In the genomic region with DNA sequence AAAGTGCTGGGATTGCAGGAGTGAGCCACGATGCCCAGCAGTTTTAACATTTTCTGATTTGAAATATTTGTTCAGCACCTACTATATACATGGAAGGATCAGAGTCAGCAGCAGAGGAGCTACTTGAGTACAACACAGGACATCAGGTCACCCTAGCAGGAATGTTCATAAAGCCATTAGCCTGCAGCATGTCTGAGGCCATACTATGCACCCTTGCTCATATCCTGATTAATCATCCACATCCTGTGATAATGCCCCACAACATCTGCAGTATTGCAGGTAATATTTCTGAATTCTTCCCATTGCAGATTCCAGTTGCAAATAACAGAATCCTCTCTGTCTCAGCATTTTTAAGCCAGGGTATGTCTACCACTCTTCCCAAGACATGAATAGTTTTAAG, we compare ENCODE assay signal across 24 cellular contexts.
DNase-seq lines count a peak whose midpoint lies in the region; ATAC-seq and TF ChIP-seq lines count a peak whose summit lies in the region.
"Had no signal": no experiment of that assay in that cellular context is flagged by ENCODE, and none has a peak within 500 bp of the region (broad histone marks: within the 10 kb centered on the region; RNA-seq: fewer than 3 reads in every experiment).

No MANE protein-coding gene starts in this region.

- H3K4me3 ChIP-seq in Panc1 (ENCODE audit: low read depth in 2 of 2, low read length in 2 of 2) = no peak overlapping the region
- H3K4me3 ChIP-seq in fibroblast of mammary gland (ENCODE audit: control insufficient read depth, low read depth, low read length) = no peak overlapping the region
- H3K4me3 ChIP-seq: colonic mucosa, heart right ventricle, right atrium auricular region, upper lobe of left lung had no signal

- peaks cover 29% of the 10 kb centered on the region for H3K27me3 Mint-ChIP-seq in activated CD4-positive, alpha-beta T cell treated with anti-CD3 and anti-CD28 coated beads, Interleukin-2, amount 10 ng/mL, durations not matched to agents 24 days and 14 days
- peaks cover 43% of the 10 kb centered on the region for H3K27me3 Mint-ChIP-seq in activated CD4-positive, alpha-beta T cell treated with anti-CD3 and anti-CD28 coated beads for 36 hours
- peaks cover 19% of the 10 kb centered on the region for H3K27me3 Mint-ChIP-seq in nephron progenitor cell (ENCODE audit: low read depth, poor library complexity)

- peak; percentile 26 for DNase-seq in activated CD4-positive, alpha-beta T cell treated with anti-CD3 and anti-CD28 coated beads, Interleukin-2, amount 10 ng/mL, durations not matched to agents 24 days and 14 days
- DNase-seq in activated CD4-positive, alpha-beta T cell treated with anti-CD3 and anti-CD28 coated beads for 36 hours = no peak
- DNase-seq in Panc1 (ENCODE audit: low read depth, low spot score) = peak; percentile 13
- DNase-seq in fibroblast of mammary gland (ENCODE audit: low read depth) = peak; percentile 44
- no peak for DNase-seq in NCI-H146 treated with DMSO at 0.1 percent for 48 hours (lab: John Stamatoyannopoulos, UW; ENCODE audit: unreplicated experiment)
- no peak for DNase-seq in nephron progenitor cell
- DNase-seq: 8988T; activated CD4-positive, alpha-beta T cell treated with anti-CD3 and anti-CD28 coated beads, Interleukin-2, amount 50 U/mL, for 1 hour; activated effector memory CD4-positive, alpha-beta T cell treated with Interleukin-2 at 50 U/mL for 16 hours; activated naive CD8-positive, alpha-beta T cell treated with anti-CD3 and anti-CD28 coated beads, Interleukin-2, amount 50 U/mL, for 24 hours; Caco-2; colonic mucosa; endodermal cell; heart right ventricle; NCI-H1092 treated with DMSO at 0.1 percent for 48 hours; NCI-H526; SIG-M5; stimulated activated CD8-positive, alpha-beta memory T cell treated with anti-CD3 and anti-CD28 coated beads, Interleukin-4, amount 100 ng/mL, for 48 hours; upper lobe of left lung had no signal

- H3K36me3 ChIP-seq in Panc1 (ENCODE audit: control insufficient read depth, insufficient read depth, low read length) = no peaks in the 10 kb centered on the region
- H3K36me3 ChIP-seq: colonic mucosa, heart right ventricle, neutrophil, right atrium auricular region, upper lobe of left lung had no signal

- no peak for ATAC-seq in activated CD4-positive, alpha-beta T cell treated with anti-CD3 and anti-CD28 coated beads for 36 hours
- ATAC-seq in Panc1 = no peak
- ATAC-seq in HG02884 (IDR thresholded peaks at IDR 0.05; ENCODE audit: unreplicated experiment) = no peak
- no peak for ATAC-seq in HG02970 (IDR thresholded peaks at IDR 0.05; ENCODE audit: low FRiP score, unreplicated experiment)
- ATAC-seq: activated naive CD8-positive, alpha-beta T cell treated with anti-CD3 and anti-CD28 coated beads, Interleukin-2, amount 50 U/mL, for 24 hours; heart right ventricle had no signal

- no peak overlapping the region for H3K4me3 Mint-ChIP-seq in activated CD4-positive, alpha-beta T cell treated with anti-CD3 and anti-CD28 coated beads, Interleukin-2, amount 10 ng/mL, durations not matched to agents 24 days and 14 days
- H3K4me3 Mint-ChIP-seq in activated CD4-positive, alpha-beta T cell treated with anti-CD3 and anti-CD28 coated beads for 36 hours = no peak overlapping the region
- no peak overlapping the region for H3K4me3 Mint-ChIP-seq in nephron progenitor cell
- H3K4me3 Mint-ChIP-seq: activated naive CD8-positive, alpha-beta T cell treated with anti-CD3 and anti-CD28 coated beads, Interleukin-2, amount 50 U/mL, for 24 hours; endodermal cell; T-helper 1 cell treated with Interleukin-12 subunit alpha and Interleukin-12 subunit beta and Interleukin-4 antibody, amounts not matched to agents 30 μg/mL and 1 μg/mL, for 36 hours had no signal

- POLR2A ChIA-PET in activated CD4-positive, alpha-beta T cell treated with anti-CD3 and anti-CD28 coated beads for 36 hours (lab: Charles Lee) = no interaction called here
- POLR2A ChIA-PET in Panc1 (lab: Charles Lee) = interaction anchor here (0.6 kb wide), 1 partner anchor 605 kb away, joined by 6 read pairs; no protein-coding TSS in a partner anchor

- intact Hi-C loops in activated CD4-positive, alpha-beta T cell treated with anti-CD3 and anti-CD28 coated beads, Interleukin-2, amount 10 ng/mL, durations not matched to agents 24 days and 14 days (cut with micrococcal nuclease) = no loop called here
- intact Hi-C loops in activated CD4-positive, alpha-beta T cell treated with anti-CD3 and anti-CD28 coated beads for 36 hours (cut with DNase I, micrococcal nuclease) = no loop called here
- intact Hi-C loops in Panc1 (cut with micrococcal nuclease; ENCODE audit: unreplicated experiment) = no loop called here

- H3K9me3 Mint-ChIP-seq in activated CD4-positive, alpha-beta T cell treated with anti-CD3 and anti-CD28 coated beads, Interleukin-2, amount 10 ng/mL, durations not matched to agents 24 days and 14 days = no peaks in the 10 kb centered on the region
- H3K9me3 Mint-ChIP-seq in activated CD4-positive, alpha-beta T cell treated with anti-CD3 and anti-CD28 coated beads for 36 hours (ENCODE audit: low read depth) = peaks cover 8% of the 10 kb centered on the region
- H3K9me3 Mint-ChIP-seq in nephron progenitor cell = no peaks in the 10 kb centered on the region
- H3K9me3 Mint-ChIP-seq: endodermal cell; T-helper 1 cell treated with Interleukin-12 subunit alpha and Interleukin-12 subunit beta and Interleukin-4 antibody, amounts not matched to agents 30 μg/mL and 1 μg/mL, for 36 hours had no signal

- H3K4me1 Mint-ChIP-seq in activated CD4-positive, alpha-beta T cell treated with anti-CD3 and anti-CD28 coated beads, Interleukin-2, amount 10 ng/mL, durations not matched to agents 24 days and 14 days = no peaks in the 10 kb centered on the region
- H3K4me1 Mint-ChIP-seq in activated CD4-positive, alpha-beta T cell treated with anti-CD3 and anti-CD28 coated beads for 36 hours = no peaks in the 10 kb centered on the region
- no peaks in the 10 kb centered on the region for H3K4me1 Mint-ChIP-seq in nephron progenitor cell
- H3K4me1 Mint-ChIP-seq: activated naive CD8-positive, alpha-beta T cell treated with anti-CD3 and anti-CD28 coated beads, Interleukin-2, amount 50 U/mL, for 24 hours had no signal

- peaks cover 6% of the 10 kb centered on the region; the same call in 1 of the 2 replicates for H3K9me3 ChIP-seq in Panc1 (ENCODE audit: control insufficient read depth, insufficient read depth, low read depth, low read length)
- H3K9me3 ChIP-seq: Caco-2, colonic mucosa, neutrophil had no signal

- no peaks in the 10 kb centered on the region for H3K36me3 Mint-ChIP-seq in activated CD4-positive, alpha-beta T cell treated with anti-CD3 and anti-CD28 coated beads, Interleukin-2, amount 10 ng/mL, durations not matched to agents 24 days and 14 days (ENCODE audit: low read depth)
- H3K36me3 Mint-ChIP-seq in activated CD4-positive, alpha-beta T cell treated with anti-CD3 and anti-CD28 coated beads for 36 hours (ENCODE audit: low read depth) = no peaks in the 10 kb centered on the region
- H3K36me3 Mint-ChIP-seq in nephron progenitor cell (ENCODE audit: low read depth) = no peaks in the 10 kb centered on the region

- in situ Hi-C loops in Panc1 (cut with HindIII; ENCODE audit: low pct_unique_long_range_greater_than_20kb, low sequenced_read_pairs) = no loop called here

- H3K27ac Mint-ChIP-seq in activated CD4-positive, alpha-beta T cell treated with anti-CD3 and anti-CD28 coated beads, Interleukin-2, amount 10 ng/mL, durations not matched to agents 24 days and 14 days = no peak overlapping the region
- H3K27ac Mint-ChIP-seq in activated CD4-positive, alpha-beta T cell treated with anti-CD3 and anti-CD28 coated beads for 36 hours = no peak overlapping the region
- H3K27ac Mint-ChIP-seq in nephron progenitor cell = no peak overlapping the region
- H3K27ac Mint-ChIP-seq: activated naive CD8-positive, alpha-beta T cell treated with anti-CD3 and anti-CD28 coated beads, Interleukin-2, amount 50 U/mL, for 24 hours; endodermal cell; T-helper 1 cell treated with Interleukin-12 subunit alpha and Interleukin-12 subunit beta and Interleukin-4 antibody, amounts not matched to agents 30 μg/mL and 1 μg/mL, for 36 hours had no signal

- CTCF ChIA-PET in activated CD4-positive, alpha-beta T cell treated with anti-CD3 and anti-CD28 coated beads for 36 hours (lab: Charles Lee) = no interaction called here
- CTCF ChIA-PET in Panc1 (lab: Charles Lee) = no interaction called here

- no TSS peak for BruUV-seq in Panc1 (replicated peaks; lab: Mats Ljungman, UMichigan)

- H3K27me3 ChIP-seq in Panc1 (ENCODE audit: control insufficient read depth, insufficient read depth, low read length) = no peaks in the 10 kb centered on the region
- H3K27me3 ChIP-seq: colonic mucosa, right atrium auricular region, upper lobe of left lung had no signal

- peaks cover 8% of the 10 kb centered on the region for H3K4me1 ChIP-seq in Panc1 (ENCODE audit: control insufficient read depth, insufficient read depth, low read length)
- H3K4me1 ChIP-seq: Caco-2, colonic mucosa, heart right ventricle, right atrium auricular region had no signal

- TF ChIP-seq CTCF in Panc1 (IDR thresholded peaks at IDR 0.05) = no peak
- TF ChIP-seq CTCF in fibroblast of mammary gland (conservative IDR thresholded peaks at IDR 0.05; ENCODE audit: control insufficient read depth, insufficient read depth, low read depth, low read length) = no peak
- TF ChIP-seq CTCF in nephron progenitor cell (IDR thresholded peaks at IDR 0.05) = no peak

- no peak overlapping the region for H3K27ac ChIP-seq in Panc1 (ENCODE audit: low read length)
- H3K27ac ChIP-seq: colonic mucosa, heart right ventricle, neutrophil, right atrium auricular region, upper lobe of left lung had no signal

Comparison
In these comparisons a context has a peak if more than half of its experiments do, and no peak if none do; other contexts are left out.
1. DNase-seq: peak in activated CD4-positive, alpha-beta T cell treated with anti-CD3 and anti-CD28 coated beads, Interleukin-2, amount 10 ng/mL, durations not matched to agents 24 days and 14 days (single experiment), Panc1 (single experiment) and fibroblast of mammary gland (single experiment); none in activated CD4-positive, alpha-beta T cell treated with anti-CD3 and anti-CD28 coated beads for 36 hours (single experiment), NCI-H146 treated with DMSO at 0.1 percent for 48 hours (single experiment) and nephron progenitor cell (single experiment).